ENCODE assay signal across 19 cellular contexts in genomic region chr4:4836044-4836443, GRCh38. TPM values are rescaled to one million over a fixed set of nuclear protein-coding genes. Genes with fewer than 3 reads are reported as not detected.
DNase-seq lines count a peak whose midpoint lies in the region; ATAC-seq and TF ChIP-seq lines count a peak whose summit lies in the region.
"Had no signal": no experiment of that assay in that cellular context is flagged by ENCODE, and none has a peak within 500 bp of the region (broad histone marks: within the 10 kb centered on the region; RNA-seq: fewer than 3 reads in every experiment).

No MANE protein-coding gene starts in this region.

- in situ Hi-C loops in GM13976 (cut with MboI; ENCODE audit: low sequenced_read_pairs, unreplicated experiment), result no loop called here

- H3K9me3 ChIP-seq in endodermal cell (ENCODE audit: control insufficient read depth, low read length), result no peaks in the 10 kb centered on the region

- no peak overlapping the region for H3K4me3 Mint-ChIP-seq in endodermal cell
- no peak overlapping the region for H3K4me3 Mint-ChIP-seq in type B pancreatic cell
- H3K4me3 Mint-ChIP-seq: B cell; CD4-positive, alpha-beta T cell; H9 had no signal

- H3K9me3 Mint-ChIP-seq in endodermal cell (peaks cover 6% of the 10 kb centered on the region), type B pancreatic cell (no peaks in the 10 kb centered on the region)

- DNase-seq in ELR (ENCODE audit: low read depth) (peak; percentile 8), endodermal cell (peak; percentile 39), type B pancreatic cell (ENCODE audit: extremely low spot score, unreplicated experiment) (no peak), foreskin melanocyte (no peak), GM13976 (ENCODE audit: low spot score) (no peak)
- DNase-seq: ACHN; C1 segment of cervical spinal cord; Calu3; CD4-positive, alpha-beta T cell; DMS 273 treated with DMSO at 0.1 percent for 48 hours; DMS79; GDM1; GOT3; H9 had no signal

- TF ChIP-seq CTCF in endodermal cell (conservative IDR thresholded peaks at IDR 0.05) (peak; percentile 23), type B pancreatic cell (conservative IDR thresholded peaks at IDR 0.05) (peak; percentile 23), GM13976 (IDR thresholded peaks at IDR 0.05; ENCODE audit: borderline replicate concordance, control extremely low read depth, extremely low read depth, insufficient read depth, missing control alignments) (no peak)

- peaks cover 9% of the 10 kb centered on the region for H3K4me1 ChIP-seq in endodermal cell (ENCODE audit: control insufficient read depth, insufficient read depth, low read length)

- no peak overlapping the region for H3K27ac ChIP-seq in endodermal cell (ENCODE audit: low read depth, low read length)
- H3K27ac ChIP-seq: HL-60, KMS-11 had no signal

- no peak for TF ChIP-seq EP300 in Ishikawa (IDR thresholded peaks at IDR 0.05; ENCODE audit: borderline replicate concordance)

- ATAC-seq in HG03520 (IDR thresholded peaks at IDR 0.05; ENCODE audit: unreplicated experiment), result no peak

- H3K27me3 ChIP-seq in endodermal cell (ENCODE audit: control insufficient read depth, insufficient read depth, low read length, poor library complexity, severe bottlenecking), result peaks cover 2% of the 10 kb centered on the region

- no peak overlapping the region for H3K4me3 ChIP-seq in endodermal cell (ENCODE audit: low read length)

- H3K27ac Mint-ChIP-seq in endodermal cell (no peak overlapping the region), type B pancreatic cell (no peak overlapping the region)
- H3K27ac Mint-ChIP-seq: B cell; CD4-positive, alpha-beta T cell; H9 had no signal

- H3K4me1 Mint-ChIP-seq in endodermal cell, result peaks cover 2% of the 10 kb centered on the region
- H3K4me1 Mint-ChIP-seq in type B pancreatic cell (ENCODE audit: unreplicated experiment), result peaks cover 20% of the 10 kb centered on the region
- H3K4me1 Mint-ChIP-seq: B cell had no signal

- TF ChIP-seq RAD21 in Ishikawa (IDR thresholded peaks at IDR 0.05; ENCODE audit: low read depth), result peak; percentile 8; the same call in 1 of the 2 replicates

- no peak overlapping the region for H3K9ac ChIP-seq in endodermal cell (ENCODE audit: extremely low read depth, low read length, poor library complexity, severe bottlenecking)
- H3K9ac ChIP-seq: KMS-11 had no signal

- H3K27me3 Mint-ChIP-seq in endodermal cell (ENCODE audit: insufficient read depth) (peaks cover 35% of the 10 kb centered on the region), type B pancreatic cell (peaks cover 15% of the 10 kb centered on the region)

- H3K36me3 ChIP-seq in endodermal cell (ENCODE audit: control insufficient read depth, insufficient read depth, low read length), result no peaks in the 10 kb centered on the region

- WGBS in endodermal cell (ENCODE audit: insufficient coverage in 1 of 2, insufficient read length in 1 of 2), 2 experiments, result 83 to 100% methylated on average over 2 to 3 of the region's 3 CpGs

- H3K36me3 Mint-ChIP-seq in endodermal cell (ENCODE audit: low read depth) (no peaks in the 10 kb centered on the region), type B pancreatic cell (no peaks in the 10 kb centered on the region)

TF ChIP-seq in Ishikawa, 13 proteins besides CTCF, POLR2A, EP300 and RAD21:
- TF ChIP-seq USF1 (IDR thresholded peaks at IDR 0.05) (no peak), TEAD4 (IDR thresholded peaks at IDR 0.05) (no peak), CEBPB (IDR thresholded peaks at IDR 0.05) (no peak), CREB1 (IDR thresholded peaks at IDR 0.05; ENCODE audit: low read depth) (no peak), TCF12 (IDR thresholded peaks at IDR 0.05; ENCODE audit: low read depth) (no peak), MAX (IDR thresholded peaks at IDR 0.05) (no peak), EGR1 (IDR thresholded peaks at IDR 0.05) (no peak), REST (IDR thresholded peaks at IDR 0.05; ENCODE audit: low read depth) (no peak), NFIC (IDR thresholded peaks at IDR 0.05) (no peak), ZBTB7A (IDR thresholded peaks at IDR 0.05; ENCODE audit: low read depth) (no peak), YY1 (IDR thresholded peaks at IDR 0.05; ENCODE audit: low read depth) (no peak), FOXM1 (IDR thresholded peaks at IDR 0.05; ENCODE audit: borderline replicate concordance, low read depth) (no peak), TAF1 (IDR thresholded peaks at IDR 0.05; ENCODE audit: low read depth) (no peak)

RNA-seq across cellular contexts. Expression of gene MSX1, which starts 23.4 kb away (rescaled TPM):
- 1 to 10 TPM in 1 of 2 donors, under 1 TPM in 1; 0.46 to 1.3 TPM for total RNA-seq in endodermal cell
- polyA plus RNA-seq in endodermal cell (2013, experiment 1 of 2), result 60.2 TPM
- polyA plus RNA-seq in endodermal cell (2013, experiment 2 of 2), result 43.4 TPM
- total RNA-seq in type B pancreatic cell (ENCODE audit: low replicate concordance), result 7.4 and 67.3 TPM in 2 replicates
- total RNA-seq: B cell; CD4-positive, alpha-beta T cell; H9 had no signal

Comparison
In these comparisons a context has a peak if more than half of its experiments do, and no peak if none do; other contexts are left out.
1. DNase-seq: peak in ELR (single experiment) and endodermal cell (single experiment); none in type B pancreatic cell (single experiment), foreskin melanocyte (single experiment) and GM13976 (single experiment).